ENCODE assay signal across 9 cellular contexts in the genomic region with DNA sequence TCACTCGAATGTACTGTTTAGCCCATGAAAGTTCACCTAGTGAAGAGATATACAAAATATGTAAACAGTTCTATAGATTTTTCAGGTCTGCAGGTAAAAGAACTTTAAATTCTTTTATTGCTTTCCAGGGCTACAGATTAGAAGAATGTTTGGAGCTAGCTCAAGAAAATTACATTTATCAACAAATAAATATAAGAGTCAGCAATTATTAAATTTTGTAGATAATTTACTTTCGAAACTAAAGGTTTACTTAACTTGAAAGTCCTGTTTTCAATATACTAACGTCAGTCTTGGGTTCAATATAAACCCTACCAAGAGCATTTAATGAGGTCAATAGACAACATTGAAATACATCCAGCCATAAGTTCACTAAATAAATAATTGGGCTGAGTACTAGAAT. TPM values are rescaled to one million over a fixed set of nuclear protein-coding genes. Genes with fewer than 3 reads are reported as not detected.
"Had no signal": no experiment of that assay in that cellular context is flagged by ENCODE, and none has a peak within 500 bp of the region (broad histone marks: within the 10 kb centered on the region; RNA-seq: fewer than 3 reads in every experiment).

No MANE protein-coding gene starts in this region.

- ATAC-seq: GM23338 had no signal

- DNase-seq: H9, HCEC 1CT, KG1 had no signal

- H3K27ac ChIP-seq: HL-60 had no signal

- H3K4me2 ChIP-seq: GM23338 had no signal

- H2AFZ ChIP-seq: GM23338 had no signal

- H3K4me3 ChIP-seq: GM23338 had no signal

- FAIRE-seq: H1, H54 had no signal

RNA-seq across cellular contexts. Expression of a gene that starts 37.0 kb away (rescaled TPM):
- total RNA-seq: GM23338, H1, H9, HT1080 had no signal
- polyA plus RNA-seq: GM23338, H1, IgD-negative memory B cell had no signal

RNA-seq across cellular contexts. Expression of a gene that starts 41.0 kb away (rescaled TPM):
- total RNA-seq: GM23338, H1, H9 had no signal
- polyA plus RNA-seq: GM23338, H1 had no signal
